Comparison of ENCODE assay signal across 9 cellular contexts in the genomic region with DNA sequence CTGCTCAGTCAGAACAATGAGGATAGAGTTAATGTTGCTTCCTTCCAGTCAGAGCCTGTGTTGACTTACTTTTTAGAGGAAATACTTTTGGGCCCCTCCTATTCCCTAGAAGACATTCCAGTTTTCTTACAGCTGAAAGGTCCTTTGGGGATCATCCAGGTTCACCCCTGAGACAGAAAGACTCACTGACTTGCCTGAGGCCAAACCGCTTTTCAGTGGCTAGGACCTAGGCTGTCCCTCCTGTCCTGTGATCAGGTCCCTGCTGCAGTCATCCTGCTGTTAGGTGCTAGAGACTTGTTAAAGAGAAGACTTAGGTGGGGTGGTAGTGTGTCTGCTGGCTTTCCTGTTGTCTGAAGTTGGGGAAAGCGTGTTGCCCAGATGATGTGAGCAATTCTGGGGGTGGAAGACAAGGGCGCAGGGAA. TPM values are rescaled to one million over a fixed set of nuclear protein-coding genes. Genes with fewer than 3 reads are reported as not detected.
DNase-seq lines count a peak whose midpoint lies in the region; ATAC-seq and TF ChIP-seq lines count a peak whose summit lies in the region.
"Had no signal": no experiment of that assay in that cellular context is flagged by ENCODE, and none has a peak within 500 bp of the region (broad histone marks: within the 10 kb centered on the region; RNA-seq: fewer than 3 reads in every experiment).

No MANE protein-coding gene starts in this region.

- TF ChIP-seq CTCF in CD8-positive, alpha-beta T cell (IDR thresholded peaks at IDR 0.05), result no peak
- TF ChIP-seq CTCF in OCI-LY1 (IDR thresholded peaks at IDR 0.05; ENCODE audit: low read length), result no peak
- no peak for TF ChIP-seq CTCF in endodermal cell (conservative IDR thresholded peaks at IDR 0.05)
- TF ChIP-seq CTCF in neutrophil (IDR thresholded peaks at IDR 0.05), result no peak
- no peak for TF ChIP-seq CTCF in GM13977 (IDR thresholded peaks at IDR 0.05; ENCODE audit: extremely low read depth, insufficient read depth, missing control alignments)

- H3F3A ChIP-seq in OCI-LY1 (ENCODE audit: insufficient read depth, low read length), result no peaks in the 10 kb centered on the region; the same call in 1 of the 2 replicates

- H3K4me2 ChIP-seq in OCI-LY1 (ENCODE audit: low read length), result no peak overlapping the region; the same call in 1 of the 2 replicates

- H3K36me3 Mint-ChIP-seq in CD8-positive, alpha-beta T cell, result peaks cover 4% of the 10 kb centered on the region
- no peaks in the 10 kb centered on the region for H3K36me3 Mint-ChIP-seq in endodermal cell (ENCODE audit: low read depth)

- in situ Hi-C loops in GM13977 (cut with MboI; ENCODE audit: low pct_unique_long_range_greater_than_20kb, low sequenced_read_pairs, unreplicated experiment), result no loop called here

- peaks cover 84% of the 10 kb centered on the region for H3K4me1 Mint-ChIP-seq in CD8-positive, alpha-beta T cell (ENCODE audit: low read depth)
- peaks cover 51% of the 10 kb centered on the region for H3K4me1 Mint-ChIP-seq in endodermal cell

- CTCF ChIA-PET in CD8-positive, alpha-beta T cell (lab: Charles Lee), result interaction anchor here (0.9 to 1.3 kb wide), 2 partner anchors 54 to 76 kb away, joined by 3 to 4 read pairs; no protein-coding TSS in a partner anchor

- DNase-seq in CD8-positive, alpha-beta T cell, result no peak
- DNase-seq in endodermal cell (peak; percentile 67), GM13977 (ENCODE audit: low spot score) (no peak), medulla oblongata (ENCODE audit: extremely low spot score) (no peak), SHP77 (lab: John Stamatoyannopoulos, UW) (no peak)
- DNase-seq in effector CD4-positive, alpha-beta T cell, result no peak
- DNase-seq: activated naive CD8-positive, alpha-beta T cell treated with anti-CD3 and anti-CD28 coated beads, Interleukin-2, amount 10 ng/mL, durations not matched to agents 7 days and 5 days had no signal

- ATAC-seq in CD8-positive, alpha-beta T cell, result peak; percentile 38

- H3K79me2 ChIP-seq in OCI-LY1 (ENCODE audit: insufficient read depth, low read length), result peaks cover 92% of the 10 kb centered on the region

- no peak overlapping the region for H3K4me3 ChIP-seq in CD8-positive, alpha-beta T cell (ENCODE audit: low read depth, low read length)
- no peak overlapping the region for H3K4me3 ChIP-seq in OCI-LY1 (ENCODE audit: low read depth, low read length, poor library complexity, severe bottlenecking)
- H3K4me3 ChIP-seq in endodermal cell (ENCODE audit: low read length), result no peak overlapping the region
- H3K4me3 ChIP-seq in neutrophil (ENCODE audit: low read depth in 1 of 2, low read length in 1 of 2), result peak overlapping the region; percentile 39 to 71

- POLR2A ChIA-PET in CD8-positive, alpha-beta T cell (lab: Charles Lee), result no interaction called here

- intact Hi-C loops in CD8-positive, alpha-beta T cell (cut with DNase I, micrococcal nuclease), result no loop called here

- no peak overlapping the region for H3K27ac ChIP-seq in CD8-positive, alpha-beta T cell (ENCODE audit: low read depth, low read length)
- H3K27ac ChIP-seq in OCI-LY1 (ENCODE audit: low read depth, low read length, poor library complexity, severe bottlenecking) (peak overlapping the region; percentile 92), endodermal cell (ENCODE audit: low read depth, low read length) (no peak overlapping the region), neutrophil (peak overlapping the region; percentile 97)

- no peak overlapping the region; the same call in 1 of the 2 replicates for H3K9ac ChIP-seq in OCI-LY1 (ENCODE audit: low read length)
- H3K9ac ChIP-seq in endodermal cell (ENCODE audit: extremely low read depth, low read length, poor library complexity, severe bottlenecking), result no peak overlapping the region

- no peak overlapping the region for H2AFZ ChIP-seq in OCI-LY1 (ENCODE audit: low read length)

- WGBS in endodermal cell (ENCODE audit: insufficient coverage in 1 of 2, insufficient read length in 1 of 2), 2 experiments, result 72 to 84% methylated on average over 2 to 3 of the region's 3 CpGs

- no peaks in the 10 kb centered on the region for H3K9me3 ChIP-seq in CD8-positive, alpha-beta T cell (ENCODE audit: low read length)
- H3K9me3 ChIP-seq in OCI-LY1 (ENCODE audit: low read length) (no peaks in the 10 kb centered on the region), endodermal cell (ENCODE audit: control insufficient read depth, low read length) (no peaks in the 10 kb centered on the region), neutrophil (no peaks in the 10 kb centered on the region)

- no peaks in the 10 kb centered on the region for H4K20me1 ChIP-seq in OCI-LY1 (ENCODE audit: insufficient read depth, low read length)

- H3K27ac Mint-ChIP-seq in CD8-positive, alpha-beta T cell, result peak overlapping the region; percentile 21
- peak overlapping the region; percentile 74 for H3K27ac Mint-ChIP-seq in endodermal cell

- no peaks in the 10 kb centered on the region for H3K9me2 ChIP-seq in OCI-LY1 (ENCODE audit: low read depth, low read length)

- no peaks in the 10 kb centered on the region for H3K9me3 Mint-ChIP-seq in CD8-positive, alpha-beta T cell
- H3K9me3 Mint-ChIP-seq in endodermal cell, result no peaks in the 10 kb centered on the region
- H3K9me3 Mint-ChIP-seq: activated naive CD8-positive, alpha-beta T cell treated with anti-CD3 and anti-CD28 coated beads, Interleukin-2, amount 10 ng/mL, durations not matched to agents 7 days and 5 days had no signal

- H3K4me1 ChIP-seq in CD8-positive, alpha-beta T cell (ENCODE audit: insufficient read depth, low read length), result peaks cover 57% of the 10 kb centered on the region
- H3K4me1 ChIP-seq in OCI-LY1 (ENCODE audit: insufficient read depth, low read length, severe bottlenecking) (peaks cover 89% of the 10 kb centered on the region), endodermal cell (ENCODE audit: control insufficient read depth, insufficient read depth, low read length) (peaks cover 17% of the 10 kb centered on the region), neutrophil (ENCODE audit: control insufficient read depth in 1 of 2, insufficient read depth in 1 of 2, low read depth in 1 of 2, low read length in 1 of 2) (peaks cover 97 to 99% of the 10 kb centered on the region in 2 experiments)

- H3K27me3 Mint-ChIP-seq in CD8-positive, alpha-beta T cell (ENCODE audit: low read depth), result no peaks in the 10 kb centered on the region
- no peaks in the 10 kb centered on the region for H3K27me3 Mint-ChIP-seq in endodermal cell (ENCODE audit: insufficient read depth)
- H3K27me3 Mint-ChIP-seq: activated naive CD8-positive, alpha-beta T cell treated with anti-CD3 and anti-CD28 coated beads, Interleukin-2, amount 10 ng/mL, durations not matched to agents 7 days and 5 days had no signal

- H3K27me3 ChIP-seq in CD8-positive, alpha-beta T cell (ENCODE audit: insufficient read depth, low read length), result no peaks in the 10 kb centered on the region
- H3K27me3 ChIP-seq in OCI-LY1 (ENCODE audit: insufficient read depth, low read length), result no peaks in the 10 kb centered on the region
- H3K27me3 ChIP-seq in endodermal cell (ENCODE audit: control insufficient read depth, insufficient read depth, low read length, poor library complexity, severe bottlenecking), result no peaks in the 10 kb centered on the region
- H3K27me3 ChIP-seq in neutrophil, result no peaks in the 10 kb centered on the region

- no peaks in the 10 kb centered on the region for H3K36me3 ChIP-seq in CD8-positive, alpha-beta T cell (ENCODE audit: insufficient read depth, low read length)
- H3K36me3 ChIP-seq in OCI-LY1 (ENCODE audit: insufficient read depth, low read length), result peaks cover 5% of the 10 kb centered on the region; the same call in 1 of the 2 replicates
- no peaks in the 10 kb centered on the region for H3K36me3 ChIP-seq in endodermal cell (ENCODE audit: control insufficient read depth, insufficient read depth, low read length)
- no peaks in the 10 kb centered on the region for H3K36me3 ChIP-seq in neutrophil

- no peak overlapping the region for H3K4me3 Mint-ChIP-seq in CD8-positive, alpha-beta T cell
- no peak overlapping the region for H3K4me3 Mint-ChIP-seq in endodermal cell
- H3K4me3 Mint-ChIP-seq: activated naive CD8-positive, alpha-beta T cell treated with anti-CD3 and anti-CD28 coated beads, Interleukin-2, amount 10 ng/mL, durations not matched to agents 7 days and 5 days had no signal

RNA-seq across cellular contexts. Expression of gene SUSD6, which starts 39.6 kb away (rescaled TPM):
- 10 to 100 TPM; 86.4 to 92.2 TPM for total RNA-seq in CD8-positive, alpha-beta T cell
- total RNA-seq in endodermal cell, result 1 to 10 TPM; 5.7 to 5.9 TPM
- 10.2 TPM for polyA plus RNA-seq in endodermal cell (2013, experiment 1 of 2)
- polyA plus RNA-seq in endodermal cell (2013, experiment 2 of 2), result 8.1 TPM

Comparison
In these comparisons a context has a peak if more than half of its experiments do, and no peak if none do; other contexts are left out.
1. H3K27ac ChIP-seq: peak in OCI-LY1 (single experiment) and neutrophil (single experiment); none in CD8-positive, alpha-beta T cell (single experiment) and endodermal cell (single experiment).
2. H3K4me3 ChIP-seq: peak in neutrophil (2 of 2); none in CD8-positive, alpha-beta T cell (single experiment), OCI-LY1 (single experiment) and endodermal cell (single experiment).
3. RNA of gene SUSD6, which starts 39.6 kb away (total RNA-seq): 86.4 to 92.2 TPM in CD8-positive, alpha-beta T cell; 5.7 to 5.9 TPM in endodermal cell; every median in the first group is over 10 times any median in the second.